ENCODE assay signal across 1 cellular context in genomic region chr3:56818156-56818985, GRCh38.
TF ChIP-seq lines count a peak whose summit lies in the region.

No MANE protein-coding gene starts in this region.

TF ChIP-seq in HCT116, 20 proteins besides CTCF, POLR2A, EP300 and RAD21 (continued from another document):
- no peak for TF ChIP-seq CEBPB (IDR thresholded peaks at IDR 0.05; ENCODE audit: low read depth)
- no peak for TF ChIP-seq ZFX (IDR thresholded peaks at IDR 0.05)
- TF ChIP-seq SRF (IDR thresholded peaks at IDR 0.05; ENCODE audit: low read depth) = no peak
- TF ChIP-seq EZH2phosphoT487 (IDR thresholded peaks at IDR 0.05; ENCODE audit: borderline replicate concordance) = no peak
TF ChIP-seq in HCT116: peak in this region for 0.
